18 cellular contexts compared by ENCODE assay signal in genomic region chr10:3676564-3676963, GRCh38.
DNase-seq lines count a peak whose midpoint lies in the region; ATAC-seq, FAIRE-seq and TF ChIP-seq lines count a peak whose summit lies in the region.
"Had no signal": no experiment of that assay in that cellular context is flagged by ENCODE, and none has a peak within 500 bp of the region (broad histone marks: within the 10 kb centered on the region; RNA-seq: fewer than 3 reads in every experiment).

No MANE protein-coding gene starts in this region.

- TF ChIP-seq CTCF in GM23338 (conservative IDR thresholded peaks at IDR 0.05; ENCODE audit: low read depth in 2 of 2): no peak

- H4K20me1 ChIP-seq in GM23338 (replicated peaks; ENCODE audit: insufficient read depth): no peaks in the 10 kb centered on the region

- H3K9me3 Mint-ChIP-seq in GM23338: no peaks in the 10 kb centered on the region

- H3K36me3 ChIP-seq in mesendoderm (ENCODE audit: control insufficient read depth, insufficient read depth, low read length) (no peaks in the 10 kb centered on the region), GM23338 (ENCODE audit: insufficient read depth) (no peaks in the 10 kb centered on the region)

- no peak overlapping the region for H3K27ac ChIP-seq in mesendoderm (ENCODE audit: low read depth, low read length)
- H3K27ac ChIP-seq in GM23338 (ENCODE audit: low read depth): no peak overlapping the region
- H3K27ac ChIP-seq: A549, PC-9, SK-N-MC had no signal

- H2BK15ac ChIP-seq in mesendoderm (replicated peaks; ENCODE audit: low read depth): no peak overlapping the region

- DNase-seq in GM12892 (ENCODE audit: insufficient read length): no peak
- DNase-seq in germinal center (ENCODE audit: low spot score): peak; percentile 47
- no peak for DNase-seq in mesendoderm
- no peak for DNase-seq in GM23338 (ENCODE audit: low spot score)
- DNase-seq in GM19238 (ENCODE audit: insufficient read length, low spot score): no peak
- DNase-seq: GOT3, KG1, NCI-H1092, NCI-H345, NCI-H748 treated with DMSO at 0.1 percent for 48 hours, PC-9, T-helper 1 cell had no signal

- no peaks in the 10 kb centered on the region for H3K36me3 Mint-ChIP-seq in GM23338 (ENCODE audit: low read depth)
- H3K36me3 Mint-ChIP-seq: CD14-positive monocyte had no signal

- H4K8ac ChIP-seq in mesendoderm (ENCODE audit: low read depth, low read length): no peak overlapping the region

- H3K4me3 ChIP-seq in mesendoderm (ENCODE audit: low read length) (no peak overlapping the region), GM23338 (no peak overlapping the region)
- H3K4me3 ChIP-seq: A549, PC-9, SK-N-MC had no signal

- no peak overlapping the region for H2AFZ ChIP-seq in GM23338
- H2AFZ ChIP-seq: PC-9 had no signal

- no peak overlapping the region for H4K5ac ChIP-seq in mesendoderm (ENCODE audit: low read length)

- H3K23ac ChIP-seq in mesendoderm (ENCODE audit: low read length): no peak overlapping the region

- no peak overlapping the region for H3K18ac ChIP-seq in mesendoderm (ENCODE audit: low read length)

- no CpG with 5 or more reads among the region's 5 CpGs for WGBS in mesendoderm (ENCODE audit: extremely low coverage, insufficient coverage, low lambda C conversion rate)

- H3K27me3 Mint-ChIP-seq in GM23338 (ENCODE audit: insufficient read depth, low read depth, poor library complexity): peaks cover 6% of the 10 kb centered on the region

- H2BK5ac ChIP-seq in mesendoderm (ENCODE audit: low read length): no peak overlapping the region

- peak; percentile 9 for FAIRE-seq in GM12892 (lab: Jason Lieb, UNC)
- FAIRE-seq: A549 had no signal

- H2AK5ac ChIP-seq in mesendoderm (ENCODE audit: low read length): no peak overlapping the region

- H3K4me1 Mint-ChIP-seq in GM23338: peaks cover 3% of the 10 kb centered on the region; the same call in 1 of the 3 replicates

- no peaks in the 10 kb centered on the region for H3K27me3 ChIP-seq in mesendoderm (ENCODE audit: insufficient read depth, low read length, poor library complexity)
- no peaks in the 10 kb centered on the region for H3K27me3 ChIP-seq in GM23338 (ENCODE audit: insufficient read depth)

- peak; percentile 64 for ATAC-seq in GM21529 (IDR thresholded peaks at IDR 0.05; ENCODE audit: unreplicated experiment)
- peak; percentile 65 for ATAC-seq in HG03442 (IDR thresholded peaks at IDR 0.05; ENCODE audit: unreplicated experiment)
- ATAC-seq in GM23338: no peak
- no peak for ATAC-seq in GM21825 (IDR thresholded peaks at IDR 0.05; ENCODE audit: unreplicated experiment)
- ATAC-seq: A549 had no signal

- H3K4me3 Mint-ChIP-seq in GM23338: no peak overlapping the region
- H3K4me3 Mint-ChIP-seq: CD14-positive monocyte had no signal

- no peak overlapping the region for H3K27ac Mint-ChIP-seq in GM23338
- H3K27ac Mint-ChIP-seq: CD14-positive monocyte had no signal

- H3K79me2 ChIP-seq in mesendoderm (ENCODE audit: control insufficient read depth, insufficient read depth, low read length): no peaks in the 10 kb centered on the region
- H3K79me2 ChIP-seq in GM23338 (replicated peaks; ENCODE audit: insufficient read depth): no peaks in the 10 kb centered on the region

- no peaks in the 10 kb centered on the region for H3F3A ChIP-seq in GM23338 (replicated peaks; ENCODE audit: low read depth)

- no peak for TF ChIP-seq POLR2A in GM12892 (IDR thresholded peaks at IDR 0.05; ENCODE audit: low read depth, low read length)

- H3K4me1 ChIP-seq in mesendoderm (ENCODE audit: control insufficient read depth, low read depth, low read length) (no peaks in the 10 kb centered on the region), GM23338 (ENCODE audit: insufficient read depth) (no peaks in the 10 kb centered on the region)
- H3K4me1 ChIP-seq: A549 had no signal

- no peak overlapping the region for H3K56ac ChIP-seq in mesendoderm (ENCODE audit: low read length)

- H2BK120ac ChIP-seq in mesendoderm (ENCODE audit: low read depth, low read length): no peak overlapping the region

- no peaks in the 10 kb centered on the region for H3K9me2 ChIP-seq in GM23338 (ENCODE audit: insufficient read depth)

- H3K79me1 ChIP-seq in mesendoderm (ENCODE audit: low read length): no peaks in the 10 kb centered on the region

- H3K9ac ChIP-seq in mesendoderm (ENCODE audit: low read length): no peak overlapping the region

- no peak overlapping the region for H3K4ac ChIP-seq in mesendoderm (ENCODE audit: low read depth, low read length)

- H3K4me2 ChIP-seq in mesendoderm (ENCODE audit: low read length) (no peak overlapping the region), GM23338 (no peak overlapping the region)
- H3K4me2 ChIP-seq: A549, PC-9 had no signal

TF ChIP-seq in GM23338, 12 proteins besides CTCF, POLR2A, EP300 and RAD21 (continues in another document):
- TF ChIP-seq ETS1 (IDR thresholded peaks at IDR 0.05) (no peak), EZH2phosphoT487 (IDR thresholded peaks at IDR 0.05; ENCODE audit: unreplicated experiment) (no peak), NANOG (IDR thresholded peaks at IDR 0.05; ENCODE audit: borderline replicate concordance) (no peak), STAT1 (IDR thresholded peaks at IDR 0.05; ENCODE audit: unreplicated experiment) (no peak), ZNF462 (CRISPR knock-in tag; IDR thresholded peaks at IDR 0.05) (no peak)

Comparison
In these comparisons a context has a peak if more than half of its experiments do, and no peak if none do; other contexts are left out.
1. ATAC-seq: peak in GM21529 (single experiment) and HG03442 (single experiment); none in GM23338 (single experiment) and GM21825 (single experiment).